In genomic region chr15:87744815-87745214, GRCh38 we compare ENCODE assay signal across 5 cellular contexts.
"Had no signal": no experiment of that assay in that cellular context is flagged by ENCODE, and none has a peak within 500 bp of the region (broad histone marks: within the 10 kb centered on the region; RNA-seq: fewer than 3 reads in every experiment).

No MANE protein-coding gene starts in this region.

- DNase-seq: GM23248, GOT3, H9, HCEC 1CT, IMR-90 had no signal
